In the genomic region with DNA sequence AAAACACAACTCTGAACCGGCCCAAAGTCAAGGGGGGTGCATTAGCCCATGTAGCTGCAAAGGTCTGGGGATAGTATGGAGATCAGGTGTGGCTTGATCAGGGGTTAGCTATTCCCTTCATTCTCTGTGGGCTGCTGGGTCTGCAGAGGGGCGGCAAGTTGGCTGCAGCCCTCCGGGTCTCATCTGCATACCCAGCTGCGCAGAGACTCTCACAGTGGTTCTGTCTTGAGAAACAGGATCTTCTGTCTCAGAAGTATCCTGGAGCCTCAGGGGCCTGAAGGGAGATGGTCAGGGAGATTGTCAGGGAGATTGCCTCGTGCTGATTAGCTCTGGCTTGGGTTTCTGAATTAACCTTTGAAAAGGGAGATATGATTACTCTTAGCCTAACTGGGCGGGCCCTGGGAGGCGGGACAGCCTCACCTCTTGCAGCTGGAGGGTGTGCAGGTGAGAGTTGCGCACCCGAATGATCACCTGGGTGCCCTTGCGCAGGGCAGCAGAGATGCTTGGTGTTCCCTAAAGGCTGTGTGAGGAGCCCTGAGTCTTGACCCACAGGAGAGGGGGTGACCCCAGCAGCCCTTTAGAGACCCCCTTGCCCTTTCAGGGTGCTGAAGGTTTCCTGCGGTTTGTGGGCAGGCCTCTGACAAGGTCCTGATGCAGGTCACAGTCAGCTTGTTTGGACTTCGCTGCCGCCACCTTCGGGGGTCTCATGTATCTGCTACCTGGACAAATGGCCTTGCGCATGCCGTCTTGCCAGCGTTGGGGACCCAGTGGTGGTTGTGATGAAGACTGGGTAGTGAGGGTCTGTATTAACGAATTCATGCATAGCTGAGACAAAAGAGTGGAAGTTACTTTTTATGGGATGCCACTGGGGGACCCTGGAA, we compare ENCODE assay signal across 20 cellular contexts. TPM values are rescaled to one million over a fixed set of nuclear protein-coding genes. Genes with fewer than 3 reads are reported as not detected.
"Had no signal": no experiment of that assay in that cellular context is flagged by ENCODE, and none has a peak within 500 bp of the region (broad histone marks: within the 10 kb centered on the region; RNA-seq: fewer than 3 reads in every experiment).

No MANE protein-coding gene starts in this region.

- H3K4me1 ChIP-seq: gastrocnemius medialis, sigmoid colon, upper lobe of right lung had no signal

- H3K27ac ChIP-seq: esophagus squamous epithelium, gastrocnemius medialis, sigmoid colon, testis, upper lobe of right lung had no signal

- H3K4me3 ChIP-seq: esophagus squamous epithelium, gastrocnemius medialis, sigmoid colon, testis, upper lobe of right lung had no signal

- H3K9me3 ChIP-seq: esophagus squamous epithelium, gastrocnemius medialis, sigmoid colon, testis, upper lobe of right lung had no signal

- H3K27ac Mint-ChIP-seq: activated CD4-positive, alpha-beta memory T cell treated with anti-CD3 and anti-CD28 coated beads for 36 hours; endodermal cell; memory B cell; naive B cell had no signal

- H3K27me3 ChIP-seq: testis had no signal

- H3K4me3 Mint-ChIP-seq: activated CD4-positive, alpha-beta memory T cell treated with anti-CD3 and anti-CD28 coated beads for 36 hours; endodermal cell; memory B cell had no signal

- H3K4me1 Mint-ChIP-seq: memory B cell, naive B cell had no signal

- H3K36me3 ChIP-seq: esophagus squamous epithelium, gastrocnemius medialis, sigmoid colon, upper lobe of right lung had no signal

- H3K36me3 Mint-ChIP-seq: activated CD4-positive, alpha-beta memory T cell treated with anti-CD3 and anti-CD28 coated beads for 36 hours had no signal

- DNase-seq: activated CD4-positive, alpha-beta memory T cell treated with anti-CD3 and anti-CD28 coated beads for 36 hours; activated CD4-positive, alpha-beta T cell treated with anti-CD3 and anti-CD28 coated beads for 48 hours; activated naive CD4-positive, alpha-beta T cell treated with Interleukin-2 at 50 U/mL for 16 hours; activated T-cell treated with anti-CD3 and anti-CD28 coated beads, Interleukin-2, amount 50 U/mL, for 48 hours; amygdala; cerebellar nuclear complex; cortex of kidney; endodermal cell; esophagus squamous epithelium; gastrocnemius medialis; hippocampal formation; left cardiac atrium; naive B cell; occipital lobe; sigmoid colon; stimulated activated CD4-positive, alpha-beta T cell treated with anti-CD3 and anti-CD28 coated beads, Interleukin-4, amount 100 ng/mL, for 1 hour; stimulated activated naive CD4-positive, alpha-beta T cell; testis; upper lobe of right lung had no signal

- ATAC-seq: gastrocnemius medialis, left cardiac atrium, upper lobe of right lung had no signal

RNA-seq across cellular contexts. Expression of a gene that starts 7.3 kb away (rescaled TPM):
- total RNA-seq: gastrocnemius medialis had no signal
